In genomic region chr7:112566392-112567324, GRCh38 we compare ENCODE assay signal across 18 cellular contexts.
A peak's percentile ranks its signal among the peaks of the same experiment; 100 is the strongest.
DNase-seq lines count a peak whose midpoint lies in the region; ATAC-seq and TF ChIP-seq lines count a peak whose summit lies in the region.
"Had no signal": no experiment of that assay in that cellular context is flagged by ENCODE, and none has a peak within 500 bp of the region (broad histone marks: within the 10 kb centered on the region; RNA-seq: fewer than 3 reads in every experiment).

No MANE protein-coding gene starts in this region.

- in situ Hi-C loops in transverse colon (cut with MboI; ENCODE audit: low pct_ligation_motif_present in 1 of 4, low pct_unique_long_range_greater_than_20kb in 1 of 4, low sequenced_read_pairs in 3 of 4), result loop anchor here in 1 of 4 donors (25.0 kb wide), 1 partner anchor 846 kb away; no protein-coding TSS in a partner anchor

- no peaks in the 10 kb centered on the region for H3K27me3 ChIP-seq in adipocyte (replicated peaks; ENCODE audit: control insufficient read depth, insufficient read depth, low read length)
- H3K27me3 ChIP-seq in transverse colon, result no peaks in the 10 kb centered on the region
- no peaks in the 10 kb centered on the region for H3K27me3 ChIP-seq in tibial artery
- H3K27me3 ChIP-seq: neutrophil, spleen, suprapubic skin had no signal

- WGBS in transverse colon (ENCODE audit: low coverage in 1 of 2), 2 donors, result 18 to 28% methylated on average over 9 to 10 of the region's 10 CpGs

- no peak for TF ChIP-seq EP300 in transverse colon (IDR thresholded peaks at IDR 0.05; ENCODE audit: low read depth)

- H3K9ac ChIP-seq in adipocyte (ENCODE audit: low read length), result no peak overlapping the region

- no peaks in the 10 kb centered on the region for H3K9me3 ChIP-seq in adipocyte (ENCODE audit: control insufficient read depth, low read length)
- no peaks in the 10 kb centered on the region for H3K9me3 ChIP-seq in transverse colon
- no peaks in the 10 kb centered on the region for H3K9me3 ChIP-seq in tibial artery
- H3K9me3 ChIP-seq: A549, neutrophil, spleen, suprapubic skin had no signal

- peak overlapping the region; percentile 61 for H3K4me3 ChIP-seq in adipocyte (ENCODE audit: low read length)
- H3K4me3 ChIP-seq in transverse colon, result peak overlapping the region in 2 of 4 donors; percentile 3 to 17
- peak overlapping the region in 1 of 2 donors; percentile 10 for H3K4me3 ChIP-seq in tibial artery
- H3K4me3 ChIP-seq: A549, lung, spleen, suprapubic skin had no signal

- H3K36me3 ChIP-seq in adipocyte (ENCODE audit: control insufficient read depth, insufficient read depth, low read length, severe bottlenecking) (no peaks in the 10 kb centered on the region), transverse colon (no peaks in the 10 kb centered on the region), tibial artery (no peaks in the 10 kb centered on the region)
- H3K36me3 ChIP-seq: neutrophil, spleen, suprapubic skin had no signal

- intact Hi-C loops in left ventricle myocardium superior (cut with micrococcal nuclease) (no loop called here), transverse colon (cut with DNase I; ENCODE audit: low total_unique reads) (no loop called here), tibial artery (cut with DNase I; ENCODE audit: low total_unique reads) (no loop called here)

- no peaks in the 10 kb centered on the region for H3K4me1 ChIP-seq in adipocyte (ENCODE audit: control insufficient read depth, insufficient read depth, low read length)
- H3K4me1 ChIP-seq in transverse colon, result peaks cover 0 to 34% (median 21%) of the 10 kb centered on the region in 4 donors
- peaks cover 0 to 4% (median 0%) of the 10 kb centered on the region in 4 donors for H3K4me1 ChIP-seq in tibial artery
- H3K4me1 ChIP-seq: A549, spleen had no signal

- peak overlapping the region; percentile 48 to 68 (median 62) for H3K27ac ChIP-seq in transverse colon
- H3K27ac ChIP-seq in tibial artery, result no peak overlapping the region
- H3K27ac ChIP-seq: A549, neutrophil, suprapubic skin had no signal

- DNase-seq in NCI-H748 (lab: John Stamatoyannopoulos, UW; ENCODE audit: unreplicated experiment) (peak; percentile 37), NCI-H748 treated with DMSO at 0.1 percent for 48 hours (lab: John Stamatoyannopoulos, UW) (no peak), adipocyte (ENCODE audit: low read depth) (no peak), left ventricle myocardium superior (no peak), transverse colon (peak; percentile 24), tibial artery (no peak), dedifferentiated amniotic fluid mesenchymal stem cell (ENCODE audit: extremely low spot score) (no peak)
- DNase-seq: activated naive CD4-positive, alpha-beta T cell treated with Interleukin-2 at 50 U/mL for 16 hours; GF-D8; HCEC 1CT; hypothalamus; SHP77 treated with DMSO at 0.1 percent for 48 hours; spleen had no signal

- no peak for TF ChIP-seq POLR2A in transverse colon (IDR thresholded peaks at IDR 0.05)

- TF ChIP-seq CTCF in transverse colon (IDR thresholded peaks at IDR 0.05) (no peak), tibial artery (IDR thresholded peaks at IDR 0.05) (no peak)

- ATAC-seq in left ventricle myocardium superior (peak; percentile 89), GM19324 (IDR thresholded peaks at IDR 0.05; ENCODE audit: low FRiP score, unreplicated experiment) (no peak)
- ATAC-seq: A549 had no signal

Comparison
In these comparisons a context has a peak if more than half of its experiments do, and no peak if none do; other contexts are left out.
1. DNase-seq: peak in NCI-H748 (single experiment) and transverse colon (single experiment); none in NCI-H748 treated with DMSO at 0.1 percent for 48 hours (single experiment), adipocyte (single experiment), left ventricle myocardium superior (single experiment), tibial artery (0 of 2) and dedifferentiated amniotic fluid mesenchymal stem cell (single experiment).
2. H3K27ac ChIP-seq: peak in transverse colon (4 of 4); none in tibial artery (0 of 2).